Comparison of ENCODE assay signal across 15 cellular contexts in genomic region chr10:6607778-6608177, GRCh38. TPM values are rescaled to one million over a fixed set of nuclear protein-coding genes. Genes with fewer than 3 reads are reported as not detected.
DNase-seq lines count a peak whose midpoint lies in the region; ATAC-seq, FAIRE-seq and TF ChIP-seq lines count a peak whose summit lies in the region.
"Had no signal": no experiment of that assay in that cellular context is flagged by ENCODE, and none has a peak within 500 bp of the region (broad histone marks: within the 10 kb centered on the region; RNA-seq: fewer than 3 reads in every experiment).

No MANE protein-coding gene starts in this region.

- H3K9me3 ChIP-seq in right lobe of liver = no peaks in the 10 kb centered on the region
- no peaks in the 10 kb centered on the region for H3K9me3 ChIP-seq in HepG2 (ENCODE audit: low read length)
- no peaks in the 10 kb centered on the region for H3K9me3 ChIP-seq in thyroid gland

- H3K4me1 ChIP-seq in right lobe of liver = no peaks in the 10 kb centered on the region
- H3K4me1 ChIP-seq in HepG2 (ENCODE audit: insufficient read depth, low read length) = no peaks in the 10 kb centered on the region
- no peaks in the 10 kb centered on the region for H3K4me1 ChIP-seq in thyroid gland

- H4K20me1 ChIP-seq in HepG2 (ENCODE audit: insufficient read depth, low read length) = no peaks in the 10 kb centered on the region

- H3K36me3 Mint-ChIP-seq in activated naive CD8-positive, alpha-beta T cell treated with anti-CD3 and anti-CD28 coated beads for 36 hours = peaks cover 55% of the 10 kb centered on the region

- H3K9me3 Mint-ChIP-seq in activated naive CD8-positive, alpha-beta T cell treated with anti-CD3 and anti-CD28 coated beads for 36 hours = peaks cover 26% of the 10 kb centered on the region

- intact Hi-C loops in right lobe of liver (cut with DNase I) = no loop called here
- intact Hi-C loops in HepG2 (cut with micrococcal nuclease; ENCODE audit: unreplicated experiment) = no loop called here
- intact Hi-C loops in thyroid gland (cut with DNase I) = no loop called here

- POLR2A ChIA-PET in HepG2 (lab: Yijun Ruan, JAX) (no interaction called here), RWPE1 (lab: Yijun Ruan, JAX; ENCODE audit: low non-redundant PET) (no interaction called here)

- no TSS peak for BruUV-seq in HepG2 (replicated peaks; lab: Mats Ljungman, UMichigan)

- no peak for TF ChIP-seq RAD21 in HepG2 (CRISPR knock-in tag; IDR thresholded peaks at IDR 0.05)

- H3K4me3 Mint-ChIP-seq in activated naive CD8-positive, alpha-beta T cell treated with anti-CD3 and anti-CD28 coated beads for 36 hours = no peak overlapping the region

- H2AFZ ChIP-seq in HepG2 (ENCODE audit: low read length) = no peak overlapping the region
- H2AFZ ChIP-seq: hepatocyte had no signal

- peak in 3 of 4 donors; percentile 28 to 80 (median 38) for ATAC-seq in right lobe of liver
- ATAC-seq in HepG2 = no peak

- in situ Hi-C loops in HepG2 (cut with HindIII; ENCODE audit: extremely low pct_ligation_motif_present, low pct_unique_long_range_greater_than_20kb) = no loop called here
- in situ Hi-C loops in brain microvascular endothelial cell (cut with HindIII; ENCODE audit: low pct_ligation_motif_present, low sequenced_read_pairs) = no loop called here

- no peak for FAIRE-seq in HepG2 (lab: Jason Lieb, UNC)

- H3K27ac Mint-ChIP-seq in activated naive CD8-positive, alpha-beta T cell treated with anti-CD3 and anti-CD28 coated beads for 36 hours = peak overlapping the region; percentile 95

- H3K4me2 ChIP-seq in HepG2 (ENCODE audit: low read depth, low read length) = no peak overlapping the region
- H3K4me2 ChIP-seq: hepatocyte had no signal

- no peak overlapping the region for H3K9ac ChIP-seq in HepG2 (ENCODE audit: insufficient read depth, low read depth, low read length)

- H3K27me3 Mint-ChIP-seq in activated naive CD8-positive, alpha-beta T cell treated with anti-CD3 and anti-CD28 coated beads for 36 hours = no peaks in the 10 kb centered on the region

- no peak overlapping the region for H3K4me3 ChIP-seq in right lobe of liver
- no peak overlapping the region for H3K4me3 ChIP-seq in HepG2 (replicated peaks in 1 of 3; ENCODE audit: insufficient read depth in 1 of 3, low read depth in 2 of 3, low read length in 3 of 3)
- H3K4me3 ChIP-seq in thyroid gland (replicated peaks in 1 of 3) = no peak overlapping the region
- no peak overlapping the region for H3K4me3 ChIP-seq in brain microvascular endothelial cell (ENCODE audit: low read depth, low read length)
- H3K4me3 ChIP-seq: coronary artery, hepatocyte had no signal

- CTCF ChIA-PET in HepG2 (lab: Yijun Ruan, JAX; ENCODE audit: low intra/inter-chr PET ratio, low total read pairs) = no interaction called here
- CTCF ChIA-PET in RWPE1 (lab: Yijun Ruan, JAX) = interaction anchor here (0.6 to 1.6 kb wide), 2 partner anchors 14 to 27 kb away, joined by 3 to 6 read pairs; partner anchors contain the start of gene PRKCQ

- no peak for TF ChIP-seq EP300 in HepG2 (IDR thresholded peaks at IDR 0.05; ENCODE audit: low read depth in 2 of 2, low read length in 2 of 2)
- TF ChIP-seq EP300 in HepG2 (CRISPR knock-in tag; IDR thresholded peaks at IDR 0.05; ENCODE audit: borderline replicate concordance) = no peak

- H3K79me2 ChIP-seq in HepG2 (ENCODE audit: insufficient read depth, low read length) = no peaks in the 10 kb centered on the region
- H3K79me2 ChIP-seq: hepatocyte had no signal

- no peaks in the 10 kb centered on the region for H3K27me3 ChIP-seq in right lobe of liver
- 0 out of 5 replicates have a peak, but pooled peaks cover 0 to 4% of the 10 kb centered on the region in 2 experiments for H3K27me3 ChIP-seq in HepG2 (ENCODE audit: control insufficient read depth in 1 of 2, insufficient read depth in 2 of 2, low read length in 2 of 2)
- no peaks in the 10 kb centered on the region for H3K27me3 ChIP-seq in thyroid gland
- H3K27me3 ChIP-seq in brain microvascular endothelial cell (replicated peaks) = no peaks in the 10 kb centered on the region

- peak in 1 of 3 donors; percentile 51 for DNase-seq in right lobe of liver
- no peak for DNase-seq in HepG2 (ENCODE audit: low spot score)
- no peak for DNase-seq in activated naive CD8-positive, alpha-beta T cell treated with anti-CD3 and anti-CD28 coated beads for 36 hours
- peak in 31 of 51 donors; percentile 4 to 84 (median 44) for DNase-seq in hypothalamus (lab: John Stamatoyannopoulos, UW)
- DNase-seq in thyroid gland = peak; percentile 22 to 24
- no peak for DNase-seq in RWPE1 (ENCODE audit: low spot score)
- DNase-seq in brain microvascular endothelial cell = no peak
- no peak for DNase-seq in NCI-H774 (lab: John Stamatoyannopoulos, UW)
- DNase-seq: aorta, H7, NCI-H2029 treated with DMSO at 0.1 percent for 48 hours, NCI-H526 treated with DMSO at 0.1 percent for 48 hours, WERI-Rb-1 had no signal

- H3K36me3 ChIP-seq in right lobe of liver (no peaks in the 10 kb centered on the region), HepG2 (replicated peaks in 1 of 2; ENCODE audit: control insufficient read depth in 1 of 2, insufficient read depth in 2 of 2, low read length in 2 of 2) (no peaks in the 10 kb centered on the region), thyroid gland (no peaks in the 10 kb centered on the region), brain microvascular endothelial cell (replicated peaks) (no peaks in the 10 kb centered on the region)
- H3K36me3 ChIP-seq: WERI-Rb-1 had no signal

- TF ChIP-seq POLR2A in right lobe of liver (IDR thresholded peaks at IDR 0.05) (no peak), HepG2 (IDR thresholded peaks at IDR 0.05; ENCODE audit: insufficient read depth in 1 of 2, low read depth in 2 of 2, low read length in 2 of 2) (no peak), thyroid gland (IDR thresholded peaks at IDR 0.05) (no peak)

- H3K27ac ChIP-seq in right lobe of liver (no peak overlapping the region), HepG2 (ENCODE audit: extremely low read length, insufficient read depth, low read length) (no peak overlapping the region), thyroid gland (no peak overlapping the region), RWPE1 (no peak overlapping the region), brain microvascular endothelial cell (no peak overlapping the region)
- H3K27ac ChIP-seq: coronary artery, hepatocyte, WERI-Rb-1 had no signal

- 26% methylated on average over 2 of the region's 2 CpGs for WGBS in right lobe of liver (ENCODE audit: insufficient coverage, low coverage, low lambda C conversion rate, missing lambda C conversion rate)
- 0% methylated on average over 2 of the region's 2 CpGs for WGBS in HepG2 (ENCODE audit: low lambda C conversion rate)
- 31% methylated on average over 2 of the region's 2 CpGs for WGBS in thyroid gland, 2 donors

- TF ChIP-seq CTCF in right lobe of liver (IDR thresholded peaks at IDR 0.05) (no peak), HepG2 (CRISPR knock-in tag; IDR thresholded peaks at IDR 0.05) (no peak), thyroid gland (IDR thresholded peaks at IDR 0.05) (no peak), RWPE1 (conservative IDR thresholded peaks at IDR 0.05; ENCODE audit: low read depth) (no peak), brain microvascular endothelial cell (IDR thresholded peaks at IDR 0.05; ENCODE audit: low read depth, low read length, missing control alignments) (no peak)

- peaks cover 55% of the 10 kb centered on the region for H3K4me1 Mint-ChIP-seq in activated naive CD8-positive, alpha-beta T cell treated with anti-CD3 and anti-CD28 coated beads for 36 hours

TF ChIP-seq in HepG2, 621 proteins besides CTCF, POLR2A, EP300 and RAD21 (continues in another document):
- TF ChIP-seq ZNF770 (CRISPR knock-in tag; IDR thresholded peaks at IDR 0.05) (no peak), REL (CRISPR knock-in tag; conservative IDR thresholded peaks at IDR 0.05) (no peak)

RNA-seq across cellular contexts. Expression of gene PRKCQ, which starts 27.7 kb away (rescaled TPM):
- total RNA-seq in right lobe of liver (under 1 TPM; 0.12 to 0.60 (median 0.16) TPM), HepG2 (2016; rRNA removed; fragmentation: Illumina TruSeq; extraction: Trizol) (0.35 and 0.60 TPM in 2 replicates), thyroid gland (10 to 100 TPM; 24.2 to 45.7 (median 34.5) TPM)
- 0.20 and 0.35 TPM in 2 replicates for total RNA-seq in HepG2 (2016; cell fraction: cytosol; rRNA removed; fragmentation: Illumina TruSeq; extraction: Trizol; ENCODE audit: low read depth)
- 0.28 and 0.58 TPM in 2 replicates for total RNA-seq in HepG2 (2016; cell fraction: insoluble cytoplasmic fraction; rRNA removed; fragmentation: Illumina TruSeq; extraction: Trizol)
- 0.34 and 0.38 TPM in 2 replicates for total RNA-seq in HepG2 (2016; cell fraction: membrane; rRNA removed; fragmentation: Illumina TruSeq; extraction: Trizol)
- total RNA-seq in HepG2 (2016; cell fraction: nucleus; rRNA removed; fragmentation: Illumina TruSeq; extraction: Trizol) = 0.37 and 0.41 TPM in 2 replicates
- 0.05 and 0.13 TPM in 2 replicates for polyA plus RNA-seq in HepG2 (2011; rRNA removed)
- 0.05 TPM in 2 replicates for polyA plus RNA-seq in HepG2 (2011; cell fraction: cytosol; rRNA removed)
- 0.03 and 0.06 TPM in 2 replicates for polyA plus RNA-seq in HepG2 (2011; cell fraction: nucleus; rRNA removed)
- 0.08 and 0.09 TPM in 2 replicates for polyA plus RNA-seq in HepG2 (2012)
- polyA plus RNA-seq in HepG2 (2016; cell fraction: cytosol; fragmentation: Illumina TruSeq; extraction: Trizol; ENCODE audit: low read depth) = 0.14 and 0.18 TPM in 2 replicates
- polyA plus RNA-seq in HepG2 (2016; cell fraction: insoluble cytoplasmic fraction; fragmentation: Illumina TruSeq; extraction: Trizol; ENCODE audit: low read depth) = 0.28 and 0.47 TPM in 2 replicates
- polyA plus RNA-seq in HepG2 (2016; cell fraction: membrane; fragmentation: Illumina TruSeq; extraction: Trizol; ENCODE audit: low read depth) = 0.11 and 0.28 TPM in 2 replicates
- 0.48 TPM in 1 of 2 replicates, not detected in the other for polyA plus RNA-seq in HepG2 (2016; cell fraction: nucleus; fragmentation: Illumina TruSeq; extraction: Trizol; ENCODE audit: insufficient read depth, low read depth)
- 0.22 and 2.0 TPM in 2 replicates for polyA minus RNA-seq in HepG2 (2011; rRNA and poly(A)+ RNA removed; ENCODE audit: low replicate concordance)
- polyA minus RNA-seq in HepG2 (2011; cell fraction: cytosol; rRNA and poly(A)+ RNA removed) = not detected in 2 replicates
- polyA minus RNA-seq in HepG2 (2011; cell fraction: nucleus; rRNA and poly(A)+ RNA removed) = 0.26 TPM in 1 of 2 replicates, not detected in the other
- total RNA-seq in activated naive CD8-positive, alpha-beta T cell treated with anti-CD3 and anti-CD28 coated beads for 36 hours = 10 to 100 TPM; 44.9 to 45.9 TPM

Comparison
In these comparisons a context has a peak if more than half of its experiments do, and no peak if none do; other contexts are left out.
1. DNase-seq: peak in hypothalamus (31 of 51) and thyroid gland (2 of 2); none in HepG2 (single experiment), activated naive CD8-positive, alpha-beta T cell treated with anti-CD3 and anti-CD28 coated beads for 36 hours (single experiment), RWPE1 (single experiment), brain microvascular endothelial cell (single experiment) and NCI-H774 (single experiment).
2. RNA of gene PRKCQ, which starts 27.7 kb away (total RNA-seq): 44.9 to 45.9 TPM in activated naive CD8-positive, alpha-beta T cell treated with anti-CD3 and anti-CD28 coated beads for 36 hours and 24.2 to 45.7 TPM in thyroid gland; 0.20 to 0.60 TPM in HepG2 and 0.12 to 0.60 TPM in right lobe of liver; every median in the first group is over 10 times any median in the second.